In genomic region chr1:183652107-183652506, GRCh38 we compare ENCODE assay signal across 1 cellular context.
TF ChIP-seq lines count a peak whose summit lies in the region.

No MANE protein-coding gene starts in this region.

TF ChIP-seq in GM12878, 131 proteins besides CTCF, POLR2A, EP300 and RAD21 (continued from another document and continues in another):
- TF ChIP-seq NKRF (conservative IDR thresholded peaks at IDR 0.05): no peak
- TF ChIP-seq IRF5 (IDR thresholded peaks at IDR 0.05; ENCODE audit: borderline replicate concordance): no peak
- peak; percentile 52; the same call in 1 of the 2 replicates for TF ChIP-seq NFIC (IDR thresholded peaks at IDR 0.05; ENCODE audit: low read depth, low read length)
- no peak for TF ChIP-seq TARDBP (IDR thresholded peaks at IDR 0.05; ENCODE audit: borderline replicate concordance)
- TF ChIP-seq ETV6 (conservative IDR thresholded peaks at IDR 0.05 in 1 of 2, IDR thresholded peaks at IDR 0.05 in 1 of 2; ENCODE audit: borderline replicate concordance in 1 of 2, low read depth in 1 of 2): peak in 1 of 2 experiments; percentile 38; a peak in 1 of 4 replicates
- TF ChIP-seq BMI1 (IDR thresholded peaks at IDR 0.05; ENCODE audit: borderline replicate concordance): no peak
- TF ChIP-seq IKZF1 (conservative IDR thresholded peaks at IDR 0.05): peak; percentile 40; the same call in 1 of the 2 replicates
- no peak for TF ChIP-seq ZNF592 (IDR thresholded peaks at IDR 0.05)
- TF ChIP-seq ATF7 (IDR thresholded peaks at IDR 0.05; ENCODE audit: low read depth): peak; percentile 44; the same call in 1 of the 2 replicates
- peak; percentile 80 for TF ChIP-seq MTA2 (IDR thresholded peaks at IDR 0.05; ENCODE audit: low read depth)
- TF ChIP-seq RUNX3 (IDR thresholded peaks at IDR 0.05; ENCODE audit: low read length): peak; percentile 78
- no peak for TF ChIP-seq KLF5 (IDR thresholded peaks at IDR 0.05; ENCODE audit: partially characterized antibody)
- TF ChIP-seq ZBTB33 (IDR thresholded peaks at IDR 0.05): no peak
- TF ChIP-seq SPI1 (IDR thresholded peaks at IDR 0.05; ENCODE audit: borderline replicate concordance, insufficient read depth, low read depth, low read length): 0 out of 2 replicates have a peak, but pooled peaks have one; percentile 23
- no peak for TF ChIP-seq NRF1 (conservative IDR thresholded peaks at IDR 0.05; ENCODE audit: low read depth, low read length)
- peak; percentile 10; the same call in 1 of the 2 replicates for TF ChIP-seq CREB1 (IDR thresholded peaks at IDR 0.05; ENCODE audit: low read depth)
- TF ChIP-seq CBFB (IDR thresholded peaks at IDR 0.05; ENCODE audit: low read depth): 0 out of 2 replicates have a peak, but pooled peaks have one; percentile 22
- TF ChIP-seq FOS (IDR thresholded peaks at IDR 0.05; ENCODE audit: borderline replicate concordance, extremely low read depth, insufficient read length): no peak
- no peak for TF ChIP-seq KAT2A (conservative IDR thresholded peaks at IDR 0.05; ENCODE audit: control insufficient read depth, low read depth, low read length)
- no peak for TF ChIP-seq YBX1 (IDR thresholded peaks at IDR 0.05)
- TF ChIP-seq ZBTB40 (IDR thresholded peaks at IDR 0.05; ENCODE audit: borderline replicate concordance): peak; percentile 64; the same call in 1 of the 2 replicates
- TF ChIP-seq CBX5 (IDR thresholded peaks at IDR 0.05; ENCODE audit: low read depth): 0 out of 2 replicates have a peak, but pooled peaks have one; percentile 20
- TF ChIP-seq FOXM1 (IDR thresholded peaks at IDR 0.05; ENCODE audit: low read depth, low read length): 0 out of 2 replicates have a peak, but pooled peaks have one; percentile 44
- no peak for TF ChIP-seq CREM (IDR thresholded peaks at IDR 0.05; ENCODE audit: low read depth)
- TF ChIP-seq PKNOX1 (IDR thresholded peaks at IDR 0.05): peak; percentile 32; the same call in 1 of the 2 replicates
- TF ChIP-seq E2F4 (IDR thresholded peaks at IDR 0.05; ENCODE audit: low read depth, low read length): no peak
- TF ChIP-seq MEF2B (IDR thresholded peaks at IDR 0.05; ENCODE audit: partially characterized antibody, poor library complexity, severe bottlenecking): peak; percentile 58
- TF ChIP-seq MTA3 (IDR thresholded peaks at IDR 0.05; ENCODE audit: borderline replicate concordance, low read length): 0 out of 2 replicates have a peak, but pooled peaks have one; percentile 54
- TF ChIP-seq REST (IDR thresholded peaks at IDR 0.05; ENCODE audit: low read depth, low read length): no peak
- no peak for TF ChIP-seq HCFC1 (IDR thresholded peaks at IDR 0.05; ENCODE audit: low read length)
- no peak for TF ChIP-seq POLR2AphosphoS5 (IDR thresholded peaks at IDR 0.05; ENCODE audit: low read length)
